Comparison of ENCODE assay signal across 2 cellular contexts in the genomic region with DNA sequence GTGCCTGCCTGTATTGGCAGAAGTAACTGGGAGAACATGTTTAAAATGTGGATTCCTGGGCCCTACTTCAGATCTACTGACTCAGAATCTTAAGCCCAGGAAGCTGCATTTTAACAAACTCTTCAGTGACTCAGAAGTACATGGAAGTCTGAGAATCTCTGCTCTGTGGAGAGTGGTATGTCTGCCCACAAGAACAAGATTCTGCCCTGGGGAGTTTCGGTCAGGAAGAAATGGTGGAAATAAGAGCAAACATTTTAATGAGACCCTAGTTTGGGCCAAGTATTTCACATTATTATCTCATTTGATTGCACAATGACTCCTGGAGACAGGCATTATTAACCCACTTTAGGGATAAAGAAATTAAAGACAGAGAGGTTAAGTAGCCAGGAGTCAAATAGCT.
A peak's percentile ranks its signal among the peaks of the same experiment; 100 is the strongest.
TF ChIP-seq lines count a peak whose summit lies in the region.

No MANE protein-coding gene starts in this region.

TF ChIP-seq in HEK293, 187 proteins besides CTCF, POLR2A, EP300 and RAD21 (continued from another document):
- 0 out of 2 replicates have a peak, but pooled peaks have one; percentile 14 for TF ChIP-seq ZBTB20 (tag by site-specific recombination; IDR thresholded peaks at IDR 0.05)

TF ChIP-seq in K562, 482 proteins besides CTCF, POLR2A, EP300 and RAD21 (continued from another document):
- no peak for TF ChIP-seq ATF1 (CRISPR knock-in tag; IDR thresholded peaks at IDR 0.05)
- no peak for TF ChIP-seq ATF1 (tag; IDR thresholded peaks at IDR 0.05)
- TF ChIP-seq, protein P1, sequence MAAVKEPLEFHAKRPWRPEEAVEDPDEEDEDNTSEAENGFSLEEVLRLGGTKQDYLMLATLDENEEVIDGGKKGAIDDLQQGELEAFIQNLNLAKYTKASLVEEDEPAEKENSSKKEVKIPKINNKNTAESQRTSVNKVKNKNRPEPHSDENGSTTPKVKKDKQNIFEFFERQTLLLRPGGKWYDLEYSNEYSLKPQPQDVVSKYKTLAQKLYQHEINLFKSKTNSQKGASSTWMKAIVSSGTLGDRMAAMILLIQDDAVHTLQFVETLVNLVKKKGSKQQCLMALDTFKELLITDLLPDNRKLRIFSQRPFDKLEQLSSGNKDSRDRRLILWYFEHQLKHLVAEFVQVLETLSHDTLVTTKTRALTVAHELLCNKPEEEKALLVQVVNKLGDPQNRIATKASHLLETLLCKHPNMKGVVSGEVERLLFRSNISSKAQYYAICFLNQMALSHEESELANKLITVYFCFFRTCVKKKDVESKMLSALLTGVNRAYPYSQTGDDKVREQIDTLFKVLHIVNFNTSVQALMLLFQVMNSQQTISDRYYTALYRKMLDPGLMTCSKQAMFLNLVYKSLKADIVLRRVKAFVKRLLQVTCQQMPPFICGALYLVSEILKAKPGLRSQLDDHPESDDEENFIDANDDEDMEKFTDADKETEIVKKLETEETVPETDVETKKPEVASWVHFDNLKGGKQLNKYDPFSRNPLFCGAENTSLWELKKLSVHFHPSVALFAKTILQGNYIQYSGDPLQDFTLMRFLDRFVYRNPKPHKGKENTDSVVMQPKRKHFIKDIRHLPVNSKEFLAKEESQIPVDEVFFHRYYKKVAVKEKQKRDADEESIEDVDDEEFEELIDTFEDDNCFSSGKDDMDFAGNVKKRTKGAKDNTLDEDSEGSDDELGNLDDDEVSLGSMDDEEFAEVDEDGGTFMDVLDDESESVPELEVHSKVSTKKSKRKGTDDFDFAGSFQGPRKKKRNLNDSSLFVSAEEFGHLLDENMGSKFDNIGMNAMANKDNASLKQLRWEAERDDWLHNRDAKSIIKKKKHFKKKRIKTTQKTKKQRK (IDR thresholded peaks at IDR 0.05; ENCODE audit: borderline replicate concordance, low read depth, low read length) = no peak
- TF ChIP-seq SMARCA5 (IDR thresholded peaks at IDR 0.05) = no peak
